1 cellular context compared by ENCODE assay signal in the genomic region with DNA sequence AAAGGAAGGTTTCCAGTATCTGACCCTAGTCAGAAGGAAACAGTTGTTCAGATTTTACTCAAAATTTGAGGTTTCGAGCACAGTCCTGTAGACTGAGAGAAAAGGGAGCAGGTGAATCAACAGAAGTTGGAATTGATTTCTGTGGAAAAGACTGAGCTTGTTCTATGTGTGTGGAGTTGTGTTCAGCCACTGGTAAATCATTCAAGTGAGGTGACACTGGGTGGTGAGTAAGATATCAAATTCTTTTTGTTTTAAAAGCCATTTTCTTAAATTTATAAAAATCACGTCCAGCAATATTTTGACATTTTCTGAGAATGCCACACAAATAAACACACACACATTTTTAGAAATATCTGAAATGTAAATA.
TF ChIP-seq lines count a peak whose summit lies in the region.

No MANE protein-coding gene starts in this region.

TF ChIP-seq in HepG2, 621 proteins besides CTCF, POLR2A, EP300 and RAD21 (continued from another document):
- TF ChIP-seq, protein P1, sequence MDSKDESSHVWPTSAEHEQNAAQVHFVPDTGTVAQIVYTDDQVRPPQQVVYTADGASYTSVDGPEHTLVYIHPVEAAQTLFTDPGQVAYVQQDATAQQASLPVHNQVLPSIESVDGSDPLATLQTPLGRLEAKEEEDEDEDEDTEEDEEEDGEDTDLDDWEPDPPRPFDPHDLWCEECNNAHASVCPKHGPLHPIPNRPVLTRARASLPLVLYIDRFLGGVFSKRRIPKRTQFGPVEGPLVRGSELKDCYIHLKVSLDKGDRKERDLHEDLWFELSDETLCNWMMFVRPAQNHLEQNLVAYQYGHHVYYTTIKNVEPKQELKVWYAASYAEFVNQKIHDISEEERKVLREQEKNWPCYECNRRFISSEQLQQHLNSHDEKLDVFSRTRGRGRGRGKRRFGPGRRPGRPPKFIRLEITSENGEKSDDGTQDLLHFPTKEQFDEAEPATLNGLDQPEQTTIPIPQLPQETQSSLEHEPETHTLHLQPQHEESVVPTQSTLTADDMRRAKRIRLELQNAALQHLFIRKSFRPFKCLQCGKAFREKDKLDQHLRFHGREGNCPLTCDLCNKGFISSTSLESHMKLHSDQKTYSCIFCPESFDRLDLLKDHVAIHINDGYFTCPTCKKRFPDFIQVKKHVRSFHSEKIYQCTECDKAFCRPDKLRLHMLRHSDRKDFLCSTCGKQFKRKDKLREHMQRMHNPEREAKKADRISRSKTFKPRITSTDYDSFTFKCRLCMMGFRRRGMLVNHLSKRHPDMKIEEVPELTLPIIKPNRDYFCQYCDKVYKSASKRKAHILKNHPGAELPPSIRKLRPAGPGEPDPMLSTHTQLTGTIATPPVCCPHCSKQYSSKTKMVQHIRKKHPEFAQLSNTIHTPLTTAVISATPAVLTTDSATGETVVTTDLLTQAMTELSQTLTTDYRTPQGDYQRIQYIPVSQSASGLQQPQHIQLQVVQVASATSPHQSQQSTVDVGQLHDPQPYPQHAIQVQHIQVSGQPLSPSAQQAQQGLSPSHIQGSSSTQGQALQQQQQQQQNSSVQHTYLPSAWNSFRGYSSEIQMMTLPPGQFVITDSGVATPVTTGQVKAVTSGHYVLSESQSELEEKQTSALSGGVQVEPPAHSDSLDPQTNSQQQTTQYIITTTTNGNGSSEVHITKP (CRISPR knock-in tag; IDR thresholded peaks at IDR 0.05; ENCODE audit: low read depth): no peak
- TF ChIP-seq GPN1 (CRISPR knock-in tag; IDR thresholded peaks at IDR 0.05; ENCODE audit: borderline replicate concordance): no peak
